8 cellular contexts compared by ENCODE assay signal in genomic region chr12:121839993-121840761, GRCh38. TPM values are rescaled to one million over a fixed set of nuclear protein-coding genes. Genes with fewer than 3 reads are reported as not detected.
DNase-seq lines count a peak whose midpoint lies in the region; ATAC-seq and TF ChIP-seq lines count a peak whose summit lies in the region.

No MANE protein-coding gene starts in this region.

- no peak overlapping the region for H3K27ac ChIP-seq in cardiac muscle cell
- peak overlapping the region; percentile 45 for H3K27ac ChIP-seq in angular gyrus (ENCODE audit: low read depth, low read length)
- no peak overlapping the region for H3K27ac ChIP-seq in mesenchymal stem cell (ENCODE audit: low read length, poor library complexity, severe bottlenecking)
- peak overlapping the region; percentile 76 for H3K27ac ChIP-seq in vagina

- H2AFZ ChIP-seq in mesenchymal stem cell (ENCODE audit: low read depth, low read length) = peak overlapping the region; percentile 66

- H3K9ac ChIP-seq in mesenchymal stem cell (ENCODE audit: low read length) = peak overlapping the region; percentile 77

- no peak overlapping the region for H2BK120ac ChIP-seq in mesenchymal stem cell (ENCODE audit: low read depth, low read length)

- H3K79me1 ChIP-seq in mesenchymal stem cell (replicated peaks; ENCODE audit: low read length, poor library complexity, severe bottlenecking) = no peaks in the 10 kb centered on the region

- no peak overlapping the region for H4K91ac ChIP-seq in mesenchymal stem cell (ENCODE audit: low read length)

- H3K23ac ChIP-seq in mesenchymal stem cell (ENCODE audit: low read length in 2 of 2) = peak overlapping the region in 1 of 2 experiments; percentile 42

- H2BK5ac ChIP-seq in mesenchymal stem cell (ENCODE audit: low read depth, low read length, poor library complexity, severe bottlenecking) = no peak overlapping the region

- ATAC-seq in HG02885 (IDR thresholded peaks at IDR 0.05; ENCODE audit: poor library complexity, unreplicated experiment) = no peak

- H4K8ac ChIP-seq in mesenchymal stem cell (ENCODE audit: low read length) = peak overlapping the region; percentile 94

- H2AK5ac ChIP-seq in mesenchymal stem cell (ENCODE audit: low read length, severe bottlenecking) = no peak overlapping the region

- H3K27me3 ChIP-seq in cardiac muscle cell (no peaks in the 10 kb centered on the region), mesenchymal stem cell (ENCODE audit: control insufficient read depth in 1 of 2, insufficient read depth in 1 of 2, low read length in 2 of 2) (no peaks in the 10 kb centered on the region), vagina (no peaks in the 10 kb centered on the region)

- H3K4me2 ChIP-seq in mesenchymal stem cell (ENCODE audit: low read length, poor library complexity, severe bottlenecking) = peak overlapping the region; percentile 90

- H3K18ac ChIP-seq in mesenchymal stem cell (ENCODE audit: low read depth in 1 of 2, low read length in 2 of 2) = peak overlapping the region; percentile 26 to 75

- DNase-seq in cardiac muscle cell (ENCODE audit: low read depth in 1 of 2, low spot score in 1 of 2) = no peak
- no peak for DNase-seq in cardiac septum (ENCODE audit: low spot score)
- DNase-seq in mesenchymal stem cell = no peak
- no peak for DNase-seq in vagina (ENCODE audit: extremely low spot score in 2 of 2)
- DNase-seq in hepatic stellate cell (ENCODE audit: low spot score) = no peak
- no peak for DNase-seq in iPS-NIHi11 (ENCODE audit: low spot score)

- peak overlapping the region; percentile 83 for H2BK15ac ChIP-seq in mesenchymal stem cell (ENCODE audit: low read depth, poor library complexity, severe bottlenecking)

- WGBS in mesenchymal stem cell = 77% methylated on average over 24 of the region's 24 CpGs

- no peak for TF ChIP-seq POLR2A in vagina (IDR thresholded peaks at IDR 0.05)

- peak overlapping the region in 1 of 2 experiments; percentile 85 for H3K14ac ChIP-seq in mesenchymal stem cell (ENCODE audit: low read length in 2 of 2)

- no peak for TF ChIP-seq CTCF in cardiac muscle cell (IDR thresholded peaks at IDR 0.05; ENCODE audit: low read depth, low read length)
- no peak for TF ChIP-seq CTCF in vagina (IDR thresholded peaks at IDR 0.05)

- peak overlapping the region in 1 of 2 experiments; percentile 77 for H3K4ac ChIP-seq in mesenchymal stem cell (ENCODE audit: low read depth in 1 of 2, low read length in 2 of 2)

- H3K36me3 ChIP-seq in cardiac muscle cell = no peaks in the 10 kb centered on the region
- no peaks in the 10 kb centered on the region for H3K36me3 ChIP-seq in mesenchymal stem cell (ENCODE audit: control insufficient read depth in 1 of 2, insufficient read depth in 2 of 2, low read depth in 1 of 2, low read length in 2 of 2)
- no peaks in the 10 kb centered on the region for H3K36me3 ChIP-seq in vagina

- H3K4me1 ChIP-seq in cardiac muscle cell (ENCODE audit: low read depth) (peaks cover 10% of the 10 kb centered on the region), mesenchymal stem cell (ENCODE audit: control insufficient read depth, insufficient read depth, low read depth, low read length) (peaks cover 2% of the 10 kb centered on the region), vagina (peaks cover 11% of the 10 kb centered on the region)

- H3K9me3 ChIP-seq in cardiac muscle cell (ENCODE audit: low read depth) = no peaks in the 10 kb centered on the region
- H3K9me3 ChIP-seq in mesenchymal stem cell (ENCODE audit: control insufficient read depth, low read length) = no peaks in the 10 kb centered on the region
- H3K9me3 ChIP-seq in vagina = no peaks in the 10 kb centered on the region

- H2BK12ac ChIP-seq in mesenchymal stem cell (ENCODE audit: low read length in 2 of 2) = peak overlapping the region in 1 of 2 experiments; percentile 45

- H3K4me3 ChIP-seq in cardiac muscle cell = peak overlapping the region; percentile 36
- H3K4me3 ChIP-seq in mesenchymal stem cell (ENCODE audit: insufficient read depth in 1 of 2, low read depth in 1 of 2, low read length in 2 of 2) = peak overlapping the region; percentile 60 to 86
- H3K4me3 ChIP-seq in vagina = peak overlapping the region; percentile 60 to 66

- intact Hi-C loops in cardiac septum (cut with DNase I) = loop anchor here (2.0 kb wide), 1 partner anchor 49 kb away; the partner anchor contains the start of gene PSMD9
- intact Hi-C loops in vagina (cut with DNase I) = no loop called here

RNA-seq across cellular contexts. Expression of gene HPD, which starts 18.5 kb away (rescaled TPM):
- not detected in 2 replicates for total RNA-seq in cardiac muscle cell
- polyA plus RNA-seq in cardiac muscle cell = 0.16 TPM in 1 of 2 replicates, not detected in the other
- total RNA-seq in cardiac septum = 1.3 TPM
- 0.48 TPM for polyA plus RNA-seq in mesenchymal stem cell (2013, experiment 1 of 2)
- 0.47 TPM for polyA plus RNA-seq in mesenchymal stem cell (2013, experiment 2 of 2)
- total RNA-seq in vagina = not detected

RNA-seq across cellular contexts. Expression of gene SETD1B, which starts 36.4 kb away (rescaled TPM):
- 8.0 and 15.1 TPM in 2 replicates for total RNA-seq in cardiac muscle cell
- polyA plus RNA-seq in cardiac muscle cell = 2.4 and 3.8 TPM in 2 replicates
- 13.0 TPM for total RNA-seq in cardiac septum
- 10.4 TPM for polyA plus RNA-seq in mesenchymal stem cell (2013, experiment 1 of 2)
- polyA plus RNA-seq in mesenchymal stem cell (2013, experiment 2 of 2) = 9.3 TPM
- 10.6 TPM for total RNA-seq in vagina

RNA-seq across cellular contexts. Expression of gene RHOF, which starts 46.7 kb away (rescaled TPM):
- 30.0 and 56.3 TPM in 2 replicates for total RNA-seq in cardiac muscle cell
- polyA plus RNA-seq in cardiac muscle cell = 21.5 and 27.4 TPM in 2 replicates
- total RNA-seq in cardiac septum = 20.9 TPM
- polyA plus RNA-seq in mesenchymal stem cell (2013, experiment 1 of 2) = 15.0 TPM
- 14.2 TPM for polyA plus RNA-seq in mesenchymal stem cell (2013, experiment 2 of 2)
- 16.5 TPM for total RNA-seq in vagina

RNA-seq across cellular contexts. Expression of gene PSMD9, which starts 48.4 kb away (rescaled TPM):
- total RNA-seq in cardiac muscle cell (130 and 132 TPM in 2 replicates), cardiac septum (31.2 TPM), vagina (46.2 TPM)
- polyA plus RNA-seq in cardiac muscle cell = 78.4 and 110 TPM in 2 replicates
- polyA plus RNA-seq in mesenchymal stem cell (2013, experiment 1 of 2) = 55.2 TPM
- polyA plus RNA-seq in mesenchymal stem cell (2013, experiment 2 of 2) = 55.8 TPM

Comparison
In these comparisons a context has a peak if more than half of its experiments do, and no peak if none do; other contexts are left out.
1. H3K27ac ChIP-seq: peak in angular gyrus (single experiment) and vagina (single experiment); none in cardiac muscle cell (single experiment) and mesenchymal stem cell (single experiment).
2. Peak in every context shown above with its lines, with median percentiles within 50 percentile points of each other: H3K4me3 ChIP-seq.